In genomic region chr9:110828148-110828730, GRCh38 we compare ENCODE assay signal across 12 cellular contexts.
DNase-seq lines count a peak whose midpoint lies in the region; ATAC-seq and TF ChIP-seq lines count a peak whose summit lies in the region.
"Had no signal": no experiment of that assay in that cellular context is flagged by ENCODE, and none has a peak within 500 bp of the region (broad histone marks: within the 10 kb centered on the region; RNA-seq: fewer than 3 reads in every experiment).

No MANE protein-coding gene starts in this region.

- H3K9me3 Mint-ChIP-seq in endothelial cell (ENCODE audit: unreplicated experiment), result no peaks in the 10 kb centered on the region

- intact Hi-C loops in body of pancreas (cut with DNase I), result no loop called here
- intact Hi-C loops in heart left ventricle (cut with DNase I), result no loop called here

- no peak overlapping the region for H3K4me3 Mint-ChIP-seq in endothelial cell (ENCODE audit: unreplicated experiment)
- H3K4me3 Mint-ChIP-seq: CD4-positive, alpha-beta memory T cell; WTC11 had no signal

- H3K9me3 ChIP-seq in body of pancreas (no peaks in the 10 kb centered on the region), heart left ventricle (peaks cover 0 to 14% (median 0%) of the 10 kb centered on the region in 12 donors)

- DNase-seq in GM04504 (ENCODE audit: low read depth), result peak; percentile 61
- DNase-seq in body of pancreas, result peak in 3 of 4 donors; percentile 11 to 27 (median 13)
- DNase-seq in heart left ventricle, result peak in 4 of 5 donors; percentile 37 to 60 (median 50)
- DNase-seq in stromal cell of bone marrow (ENCODE audit: low read depth), result peak; percentile 93
- no peak for DNase-seq in COLO829 (ENCODE audit: low spot score)
- no peak for DNase-seq in endothelial cell (ENCODE audit: low spot score)
- no peak for DNase-seq in GM20000 (ENCODE audit: low spot score)
- no peak for DNase-seq in stimulated activated CD4-positive, alpha-beta T cell treated with anti-CD3 and anti-CD28 coated beads, Interleukin-4, amount 100 ng/mL, for 24 hours
- DNase-seq: activated T-cell treated with anti-CD3 and anti-CD28 coated beads, Interleukin-2, amount 50 U/mL, for 1 hour; CD4-positive, alpha-beta memory T cell; SHP77 treated with DMSO at 0.1 percent for 48 hours had no signal

- H3K4me1 ChIP-seq in body of pancreas (no peaks in the 10 kb centered on the region), heart left ventricle (peaks cover 0 to 8% (median 0%) of the 10 kb centered on the region in 12 donors)

- TF ChIP-seq POLR2A in body of pancreas (IDR thresholded peaks at IDR 0.05), result no peak
- no peak for TF ChIP-seq POLR2A in heart left ventricle (IDR thresholded peaks at IDR 0.05)

- H3K36me3 ChIP-seq in body of pancreas (replicated peaks in 1 of 2; ENCODE audit: insufficient read depth in 1 of 2, low read depth in 2 of 2), result no peaks in the 10 kb centered on the region
- no peaks in the 10 kb centered on the region for H3K36me3 ChIP-seq in heart left ventricle

- H3K27ac Mint-ChIP-seq in endothelial cell (ENCODE audit: unreplicated experiment), result no peak overlapping the region
- H3K27ac Mint-ChIP-seq: CD4-positive, alpha-beta memory T cell; WTC11 had no signal

- H3K27me3 Mint-ChIP-seq in endothelial cell (ENCODE audit: unreplicated experiment), result peaks cover 2% of the 10 kb centered on the region
- H3K27me3 Mint-ChIP-seq: CD4-positive, alpha-beta memory T cell had no signal

- H3K4me3 ChIP-seq in body of pancreas, result no peak overlapping the region
- no peak overlapping the region for H3K4me3 ChIP-seq in heart left ventricle

- H3K27me3 ChIP-seq in body of pancreas (no peaks in the 10 kb centered on the region), heart left ventricle (no peaks in the 10 kb centered on the region)

- no peak for TF ChIP-seq CTCF in body of pancreas (IDR thresholded peaks at IDR 0.05)
- no peak for TF ChIP-seq CTCF in heart left ventricle (IDR thresholded peaks at IDR 0.05)
- no peak for TF ChIP-seq CTCF in endothelial cell (IDR thresholded peaks at IDR 0.05; ENCODE audit: unreplicated experiment)
- TF ChIP-seq CTCF in GM20000 (IDR thresholded peaks at IDR 0.05; ENCODE audit: extremely low read depth, missing control alignments), result no peak

- no peaks in the 10 kb centered on the region for H3K4me1 Mint-ChIP-seq in endothelial cell (ENCODE audit: unreplicated experiment)
- H3K4me1 Mint-ChIP-seq: CD4-positive, alpha-beta memory T cell had no signal

- H3K27ac ChIP-seq in body of pancreas, result no peak overlapping the region
- peak overlapping the region in 8 of 12 donors; percentile 22 to 64 (median 46) for H3K27ac ChIP-seq in heart left ventricle

- H3K36me3 Mint-ChIP-seq in endothelial cell (ENCODE audit: low read depth, unreplicated experiment), result no peaks in the 10 kb centered on the region
- H3K36me3 Mint-ChIP-seq: CD4-positive, alpha-beta memory T cell had no signal

- 77 to 78% methylated on average over 7 of the region's 7 CpGs for WGBS in body of pancreas, 2 donors
- 58 to 70% (median 61%) methylated on average over 7 of the region's 7 CpGs for WGBS in heart left ventricle, 4 donors

- ATAC-seq in body of pancreas (no peak), heart left ventricle (peak; percentile 73 to 95 (median 78))
- ATAC-seq: WTC11 had no signal

Comparison
In these comparisons a context has a peak if more than half of its experiments do, and no peak if none do; other contexts are left out.
1. DNase-seq: peak in GM04504 (single experiment), body of pancreas (3 of 4), heart left ventricle (4 of 5) and stromal cell of bone marrow (single experiment); none in COLO829 (single experiment), endothelial cell (single experiment), GM20000 (single experiment) and stimulated activated CD4-positive, alpha-beta T cell treated with anti-CD3 and anti-CD28 coated beads, Interleukin-4, amount 100 ng/mL, for 24 hours (single experiment).
2. H3K27ac ChIP-seq: peak in heart left ventricle (8 of 12); none in body of pancreas (0 of 4).